Comparison of ENCODE assay signal across 8 cellular contexts in the genomic region with DNA sequence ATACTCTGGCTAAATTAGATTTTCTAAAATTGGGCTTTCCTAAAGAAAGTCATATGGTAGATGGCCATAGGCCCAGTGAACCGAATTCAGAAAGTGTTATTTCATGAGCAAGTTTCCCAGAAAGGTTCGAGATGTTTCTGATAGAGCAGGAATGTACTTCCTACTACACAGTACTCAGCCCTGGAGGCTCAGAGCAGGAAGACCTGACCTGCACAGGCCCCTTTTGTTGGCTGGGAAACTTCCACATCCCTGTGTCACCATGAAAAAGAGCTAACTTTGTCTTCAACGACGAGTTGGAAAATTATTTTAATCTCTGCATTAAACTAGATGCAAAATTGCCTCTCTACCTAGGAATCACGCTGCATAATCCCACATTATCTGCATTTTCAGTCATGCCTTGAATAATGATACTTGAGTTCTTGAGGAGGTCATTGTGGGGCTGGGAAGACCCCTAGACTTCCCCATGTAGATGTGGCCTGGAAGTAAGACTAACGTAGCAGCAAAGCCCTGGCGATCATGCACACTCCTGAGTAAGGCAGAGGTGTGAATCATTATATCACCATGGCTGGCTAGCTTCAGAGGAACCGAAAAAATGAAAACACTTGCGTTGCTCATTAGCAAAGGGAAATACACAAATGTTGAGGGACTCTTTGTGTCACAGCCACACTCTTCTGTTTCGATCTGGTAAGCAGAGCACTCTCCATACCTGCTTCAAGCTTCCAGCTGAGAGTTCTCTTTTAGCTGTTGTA. TPM values are rescaled to one million over a fixed set of nuclear protein-coding genes. Genes with fewer than 3 reads are reported as not detected.
A peak's percentile ranks its signal among the peaks of the same experiment; 100 is the strongest.
DNase-seq lines count a peak whose midpoint lies in the region; ATAC-seq and TF ChIP-seq lines count a peak whose summit lies in the region.

No MANE protein-coding gene starts in this region.

- no peaks in the 10 kb centered on the region for H4K20me1 ChIP-seq in PC-3 (ENCODE audit: low read length)

- BruUV-seq in PC-3 (replicated peaks; lab: Mats Ljungman, UMichigan): no TSS peak

- no peaks in the 10 kb centered on the region for H3F3A ChIP-seq in PC-3 (ENCODE audit: low read length, unreplicated experiment)

- peaks cover 54% of the 10 kb centered on the region for H3K79me2 ChIP-seq in PC-3 (ENCODE audit: low read length)

- no peaks in the 10 kb centered on the region for H3K9me3 ChIP-seq in PC-3 (ENCODE audit: low read length)

- H3K4me1 ChIP-seq in PC-3 (ENCODE audit: insufficient read depth, low read length): peaks cover 12% of the 10 kb centered on the region

- peak overlapping the region; percentile 36 to 94 (median 84) for H3K4me3 Mint-ChIP-seq in IgD-negative memory B cell

- no peak overlapping the region for H3K4me2 ChIP-seq in PC-3 (ENCODE audit: low read length)

- H3K27ac Mint-ChIP-seq in IgD-negative memory B cell: peak overlapping the region; percentile 75 to 99 (median 97)

- H3K4me1 Mint-ChIP-seq in IgD-negative memory B cell: peaks cover 46 to 70% (median 66%) of the 10 kb centered on the region in 3 donors

- H3K9me2 ChIP-seq in PC-3 (replicated peaks; ENCODE audit: low read length): no peaks in the 10 kb centered on the region

- DNase-seq in iPS-NIHi7 (ENCODE audit: extremely low spot score): peak; percentile 10
- no peak for DNase-seq in PC-3
- DNase-seq in foreskin melanocyte: no peak
- DNase-seq in NCI-H2196 (lab: John Stamatoyannopoulos, UW; ENCODE audit: unreplicated experiment): no peak
- DNase-seq in erythroblast (lab: John Stamatoyannopoulos, UW): no peak

- H3K4me3 ChIP-seq in PC-3 (ENCODE audit: low read length): no peak overlapping the region

- H3K27ac ChIP-seq in PC-3 (ENCODE audit: low read length): no peak overlapping the region

- TF ChIP-seq CTCF in PC-3 (conservative IDR thresholded peaks at IDR 0.05; ENCODE audit: low read depth, low read length): no peak

- H3K36me3 Mint-ChIP-seq in IgD-negative memory B cell: peaks cover 8% of the 10 kb centered on the region

- POLR2A ChIA-PET in PC-3 (lab: Charles Lee; ENCODE audit: unreplicated experiment): interaction anchor here (0.6 kb wide), 2 partner anchors 16 to 148 kb away, joined by 3 to 4 read pairs; no protein-coding TSS in a partner anchor

- TF ChIP-seq POLR2A in erythroblast (IDR thresholded peaks at IDR 0.05; ENCODE audit: low read length): no peak

- peak; percentile 96 for ATAC-seq in GM18519 (IDR thresholded peaks at IDR 0.05; ENCODE audit: low FRiP score, unreplicated experiment)
- peak; percentile 92 for ATAC-seq in GM21529 (IDR thresholded peaks at IDR 0.05; ENCODE audit: unreplicated experiment)
- no peak for ATAC-seq in PC-3

- H3K9ac ChIP-seq in PC-3 (ENCODE audit: low read length): no peak overlapping the region

- peaks cover 19% of the 10 kb centered on the region; the same call in 1 of the 2 replicates for H3K36me3 ChIP-seq in PC-3 (ENCODE audit: low read depth, low read length)

- no peak overlapping the region for H2AFZ ChIP-seq in PC-3 (ENCODE audit: low read length)

- H3K27me3 ChIP-seq in PC-3 (ENCODE audit: low read length): no peaks in the 10 kb centered on the region

- H3K27me3 Mint-ChIP-seq in IgD-negative memory B cell: no peaks in the 10 kb centered on the region

- no peaks in the 10 kb centered on the region for H3K9me3 Mint-ChIP-seq in IgD-negative memory B cell

- CTCF ChIA-PET in PC-3 (lab: Charles Lee): no interaction called here

- intact Hi-C loops in PC-3 (cut with micrococcal nuclease): no loop called here

RNA-seq across cellular contexts. Expression of gene CMTM7, which starts 47.1 kb away (rescaled TPM):
- polyA plus RNA-seq in IgD-negative memory B cell: 141 TPM
- total RNA-seq in PC-3 (2014; rRNA removed): 37.1 and 71.0 TPM in 2 replicates
